ENCODE assay signal across 11 cellular contexts in genomic region chr4:86544313-86544966, GRCh38. TPM values are rescaled to one million over a fixed set of nuclear protein-coding genes. Genes with fewer than 3 reads are reported as not detected.
DNase-seq lines count a peak whose midpoint lies in the region; ATAC-seq and TF ChIP-seq lines count a peak whose summit lies in the region.
"Had no signal": no experiment of that assay in that cellular context is flagged by ENCODE, and none has a peak within 500 bp of the region (broad histone marks: within the 10 kb centered on the region; RNA-seq: fewer than 3 reads in every experiment).

No MANE protein-coding gene starts in this region.

- H3K4me3 Mint-ChIP-seq in T-helper 17 cell (peak overlapping the region; percentile 77), chondrocyte (ENCODE audit: unreplicated experiment) (no peak overlapping the region)
- H3K4me3 Mint-ChIP-seq: activated naive CD8-positive, alpha-beta T cell treated with anti-CD3 and anti-CD28 coated beads for 36 hours had no signal

- no peaks in the 10 kb centered on the region for H3K9me3 Mint-ChIP-seq in chondrocyte (ENCODE audit: low read depth)
- H3K9me3 Mint-ChIP-seq: activated naive CD8-positive, alpha-beta T cell treated with anti-CD3 and anti-CD28 coated beads for 36 hours had no signal

- H3K36me3 Mint-ChIP-seq in T-helper 17 cell (ENCODE audit: low read depth), result no peaks in the 10 kb centered on the region
- H3K36me3 Mint-ChIP-seq in chondrocyte (ENCODE audit: low read depth), result no peaks in the 10 kb centered on the region
- H3K36me3 Mint-ChIP-seq: activated naive CD8-positive, alpha-beta T cell treated with anti-CD3 and anti-CD28 coated beads for 36 hours had no signal

- ATAC-seq in GM19351 (IDR thresholded peaks at IDR 0.05; ENCODE audit: unreplicated experiment) (peak; percentile 91), HG02981 (IDR thresholded peaks at IDR 0.05; ENCODE audit: unreplicated experiment) (peak; percentile 87), T-helper 17 cell (peak; percentile 94), lower lobe of right lung (no peak), esophagus mucosa (no peak)

- no peaks in the 10 kb centered on the region for H3K27me3 Mint-ChIP-seq in T-helper 17 cell
- H3K27me3 Mint-ChIP-seq in chondrocyte (ENCODE audit: low read depth), result no peaks in the 10 kb centered on the region

- H3K27ac ChIP-seq in lower lobe of right lung, result no peak overlapping the region
- H3K27ac ChIP-seq: neutrophil had no signal

- H3K36me3 ChIP-seq in lower lobe of right lung, result no peaks in the 10 kb centered on the region
- H3K36me3 ChIP-seq: neutrophil had no signal

- H3K4me1 ChIP-seq in lower lobe of right lung, result peaks cover 5% of the 10 kb centered on the region

- DNase-seq in GM12864 (ENCODE audit: low read depth) (peak; percentile 34), T-helper 17 cell (no peak), lower lobe of right lung (no peak), mucosa of gallbladder (ENCODE audit: low spot score) (no peak), chondrocyte (ENCODE audit: low spot score) (no peak)
- DNase-seq: activated naive CD8-positive, alpha-beta T cell treated with anti-CD3 and anti-CD28 coated beads for 36 hours had no signal

- H3K4me1 Mint-ChIP-seq in T-helper 17 cell (peaks cover 38% of the 10 kb centered on the region), chondrocyte (ENCODE audit: low read depth) (peaks cover 14% of the 10 kb centered on the region)

- intact Hi-C loops in lower lobe of right lung (cut with DNase I), result no loop called here

- no peaks in the 10 kb centered on the region for H3K27me3 ChIP-seq in lower lobe of right lung (ENCODE audit: low read depth)

- H3K4me3 ChIP-seq in GM12864 (ENCODE audit: low read depth, low read length) (no peak overlapping the region), lower lobe of right lung (no peak overlapping the region)

- H3K27ac Mint-ChIP-seq in T-helper 17 cell (peak overlapping the region; percentile 99), chondrocyte (ENCODE audit: unreplicated experiment) (no peak overlapping the region)
- H3K27ac Mint-ChIP-seq: activated naive CD8-positive, alpha-beta T cell treated with anti-CD3 and anti-CD28 coated beads for 36 hours had no signal

- TF ChIP-seq CTCF in GM12864 (IDR thresholded peaks at IDR 0.05; ENCODE audit: low read depth, low read length, missing control alignments) (no peak), lower lobe of right lung (IDR thresholded peaks at IDR 0.05) (no peak), chondrocyte (IDR thresholded peaks at IDR 0.05) (no peak)

- H3K9me3 ChIP-seq in T-helper 17 cell (ENCODE audit: control insufficient read depth, low read length, poor library complexity, severe bottlenecking) (no peaks in the 10 kb centered on the region), lower lobe of right lung (no peaks in the 10 kb centered on the region)
- H3K9me3 ChIP-seq: neutrophil had no signal

RNA-seq across cellular contexts. Expression of gene PTPN13, which starts 49.7 kb away (rescaled TPM):
- total RNA-seq in T-helper 17 cell, result 10 to 100 TPM; 36.1 to 49.5 TPM
- total RNA-seq in lower lobe of right lung, result 77.2 TPM
- total RNA-seq in esophagus mucosa, result 87.3 TPM
- total RNA-seq in mucosa of gallbladder, result 24.9 TPM
- total RNA-seq in chondrocyte, result 32.9 to 38.9 TPM (median 38.0 TPM) in 3 replicates
- total RNA-seq: LHCN-M2 had no signal

Comparison
In these comparisons a context has a peak if more than half of its experiments do, and no peak if none do; other contexts are left out.
1. ATAC-seq: peak in GM19351 (single experiment), HG02981 (single experiment) and T-helper 17 cell (single experiment); none in lower lobe of right lung (0 of 2) and esophagus mucosa (single experiment).